ENCODE assay signal across 8 cellular contexts in genomic region chr22:31977141-31977781, GRCh38. TPM values are rescaled to one million over a fixed set of nuclear protein-coding genes. Genes with fewer than 3 reads are reported as not detected.
A peak's percentile ranks its signal among the peaks of the same experiment; 100 is the strongest.
DNase-seq lines count a peak whose midpoint lies in the region; ATAC-seq and TF ChIP-seq lines count a peak whose summit lies in the region.

No MANE protein-coding gene starts in this region.

- peaks cover 0 to 10% (median 3%) of the 10 kb centered on the region in 3 donors for H3K27me3 Mint-ChIP-seq in CD14-positive monocyte (ENCODE audit: low read depth in 3 of 3)
- H3K27me3 Mint-ChIP-seq in activated CD4-positive, alpha-beta T cell treated with anti-CD3 and anti-CD28 coated beads, Interleukin-2, amount 10 ng/mL, durations not matched to agents 24 days and 14 days = peaks cover 16% of the 10 kb centered on the region

- H3K36me3 ChIP-seq in HEK293 (ENCODE audit: control insufficient read depth in 2 of 2, insufficient read depth in 1 of 2, low read length in 2 of 2) (no peaks in the 10 kb centered on the region), lung (ENCODE audit: control insufficient read depth in 2 of 2, insufficient read depth in 2 of 2, low read length in 2 of 2) (no peaks in the 10 kb centered on the region)

- H3K9me3 ChIP-seq in HEK293 (ENCODE audit: control insufficient read depth, insufficient read depth, low read depth, low read length) = no peaks in the 10 kb centered on the region
- H3K9me3 ChIP-seq in lung (ENCODE audit: control insufficient read depth in 2 of 2, insufficient read depth in 1 of 2, low read length in 1 of 2) = peaks cover 0 to 1% of the 10 kb centered on the region in 2 donors

- H3K9me3 Mint-ChIP-seq in CD14-positive monocyte = no peaks in the 10 kb centered on the region
- H3K9me3 Mint-ChIP-seq in activated CD4-positive, alpha-beta T cell treated with anti-CD3 and anti-CD28 coated beads, Interleukin-2, amount 10 ng/mL, durations not matched to agents 24 days and 14 days = no peaks in the 10 kb centered on the region

- 12 to 14% methylated on average over 9 of the region's 9 CpGs for WGBS in lung, 2 donors

- TF ChIP-seq CTCF in CD14-positive monocyte (IDR thresholded peaks at IDR 0.05) (peak; percentile 75), HEK293 (tag by site-specific recombination; IDR thresholded peaks at IDR 0.05) (peak; percentile 93), lung (IDR thresholded peaks at IDR 0.05; ENCODE audit: control extremely low read depth, extremely low read depth) (peak; percentile 56)

- no peak for ATAC-seq in lung (ENCODE audit: insufficient read depth, low FRiP score)
- ATAC-seq in HG03457 (IDR thresholded peaks at IDR 0.05; ENCODE audit: unreplicated experiment) = no peak

- H3K27me3 ChIP-seq in lung (ENCODE audit: control insufficient read depth, insufficient read depth) = no peaks in the 10 kb centered on the region

- H3K4me1 ChIP-seq in HEK293 (ENCODE audit: control insufficient read depth, insufficient read depth, low read length) = no peaks in the 10 kb centered on the region
- no peaks in the 10 kb centered on the region for H3K4me1 ChIP-seq in lung (ENCODE audit: control insufficient read depth in 2 of 2, insufficient read depth in 2 of 2, low read length in 2 of 2)

- intact Hi-C loops in CD14-positive monocyte (cut with micrococcal nuclease) = loop anchor here (2.0 to 10.0 kb wide), 5 partner anchors 104 to 495 kb away; partner anchors contain the start of gene FBXO7 (in 2 of the 2)
- intact Hi-C loops in activated CD4-positive, alpha-beta T cell treated with anti-CD3 and anti-CD28 coated beads, Interleukin-2, amount 10 ng/mL, durations not matched to agents 24 days and 14 days (cut with micrococcal nuclease) = loop anchor here (1.0 to 2.0 kb wide), 4 partner anchors 104 to 497 kb away; partner anchors contain the start of gene FBXO7

- H3K27ac ChIP-seq in HEK293 (ENCODE audit: extremely low read depth, low read depth, low read length) (no peak overlapping the region), lung (ENCODE audit: low read depth in 1 of 2, low read length in 1 of 2) (no peak overlapping the region)

- CTCF ChIA-PET in HEK293 (lab: Yijun Ruan, JAX) = interaction anchor here (0.5 to 11.9 kb wide), 63 partner anchors 12 to 1233 kb away, joined by 3 to 309 read pairs (median 3); no protein-coding TSS in a partner anchor

- H3K4me3 ChIP-seq in HEK293 (ENCODE audit: low read depth, low read length) (no peak overlapping the region), lung (no peak overlapping the region)

- peak overlapping the region in 1 of 7 donors; percentile 56 for H3K27ac Mint-ChIP-seq in CD14-positive monocyte
- H3K27ac Mint-ChIP-seq in activated CD4-positive, alpha-beta T cell treated with anti-CD3 and anti-CD28 coated beads, Interleukin-2, amount 10 ng/mL, durations not matched to agents 24 days and 14 days = no peak overlapping the region

- H3K36me3 Mint-ChIP-seq in CD14-positive monocyte = no peaks in the 10 kb centered on the region
- no peaks in the 10 kb centered on the region for H3K36me3 Mint-ChIP-seq in activated CD4-positive, alpha-beta T cell treated with anti-CD3 and anti-CD28 coated beads, Interleukin-2, amount 10 ng/mL, durations not matched to agents 24 days and 14 days (ENCODE audit: low read depth)

- DNase-seq in CD14-positive monocyte (ENCODE audit: low spot score) (peak; percentile 60), NCI-H510A (lab: John Stamatoyannopoulos, UW) (peak; percentile 8), dedifferentiated amniotic fluid mesenchymal stem cell (ENCODE audit: extremely low spot score) (peak; percentile 51), lung (ENCODE audit: low spot score) (peak; percentile 77)
- DNase-seq in activated CD4-positive, alpha-beta T cell treated with anti-CD3 and anti-CD28 coated beads, Interleukin-2, amount 10 ng/mL, durations not matched to agents 24 days and 14 days = peak; percentile 93
- peak; percentile 23 to 53 for DNase-seq in stimulated activated CD8-positive, alpha-beta memory T cell treated with anti-CD3 and anti-CD28 coated beads, Interleukin-15, amount 100 ng/mL, for 4 hours (ENCODE audit: low read depth in 2 of 2)

- H3K4me3 Mint-ChIP-seq in CD14-positive monocyte = no peak overlapping the region
- no peak overlapping the region for H3K4me3 Mint-ChIP-seq in activated CD4-positive, alpha-beta T cell treated with anti-CD3 and anti-CD28 coated beads, Interleukin-2, amount 10 ng/mL, durations not matched to agents 24 days and 14 days

- POLR2A ChIA-PET in HEK293 (lab: Yijun Ruan, JAX) = interaction anchor here (0.5 to 0.7 kb wide), 2 partner anchors 226 to 308 kb away, joined by 3 to 4 read pairs; no protein-coding TSS in a partner anchor

- no peaks in the 10 kb centered on the region for H3K4me1 Mint-ChIP-seq in CD14-positive monocyte
- peaks cover 5% of the 10 kb centered on the region for H3K4me1 Mint-ChIP-seq in activated CD4-positive, alpha-beta T cell treated with anti-CD3 and anti-CD28 coated beads, Interleukin-2, amount 10 ng/mL, durations not matched to agents 24 days and 14 days

TF ChIP-seq in HEK293, 187 proteins besides CTCF, POLR2A, EP300 and RAD21 (continues in another document):
- peak; percentile 42; the same call in 1 of the 2 replicates for TF ChIP-seq ZNF629 (tag by site-specific recombination; IDR thresholded peaks at IDR 0.05)
- peak; percentile 94 for TF ChIP-seq ZNF654 (tag by site-specific recombination; IDR thresholded peaks at IDR 0.05; ENCODE audit: low read depth)
- no peak for TF ChIP-seq KLF17 (tag by site-specific recombination; IDR thresholded peaks at IDR 0.05)
- TF ChIP-seq, protein P1, sequence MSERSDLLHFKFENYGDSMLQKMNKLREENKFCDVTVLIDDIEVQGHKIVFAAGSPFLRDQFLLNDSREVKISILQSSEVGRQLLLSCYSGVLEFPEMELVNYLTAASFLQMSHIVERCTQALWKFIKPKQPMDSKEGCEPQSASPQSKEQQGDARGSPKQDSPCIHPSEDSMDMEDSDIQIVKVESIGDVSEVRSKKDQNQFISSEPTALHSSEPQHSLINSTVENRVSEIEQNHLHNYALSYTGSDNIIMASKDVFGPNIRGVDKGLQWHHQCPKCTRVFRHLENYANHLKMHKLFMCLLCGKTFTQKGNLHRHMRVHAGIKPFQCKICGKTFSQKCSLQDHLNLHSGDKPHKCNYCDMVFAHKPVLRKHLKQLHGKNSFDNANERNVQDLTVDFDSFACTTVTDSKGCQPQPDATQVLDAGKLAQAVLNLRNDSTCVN (tag by site-specific recombination; optimal IDR thresholded peaks at IDR 0.05) = peak; percentile 4
- 0 out of 2 replicates have a peak, but pooled peaks have one; percentile 48 for TF ChIP-seq ZFP37 (tag by site-specific recombination; IDR thresholded peaks at IDR 0.05)
- no peak for TF ChIP-seq BCL11B (tag by site-specific recombination; IDR thresholded peaks at IDR 0.05; ENCODE audit: low read depth)
- peak; percentile 70 for TF ChIP-seq PRDM10 (tag by site-specific recombination; IDR thresholded peaks at IDR 0.05)

RNA-seq across cellular contexts. Expression of gene YWHAH, which starts 32.9 kb away (rescaled TPM):
- polyA plus RNA-seq in CD14-positive monocyte = 100 to 1,000 TPM; 132 to 136 TPM
- total RNA-seq in activated CD4-positive, alpha-beta T cell treated with anti-CD3 and anti-CD28 coated beads, Interleukin-2, amount 10 ng/mL, durations not matched to agents 24 days and 14 days = 138 and 141 TPM in 2 replicates
- total RNA-seq in lung = 100 to 1,000 TPM in 1 of 2 donors, 10 to 100 TPM in 1; 50.1 to 151 TPM
- polyA plus RNA-seq in lung = 10 to 100 TPM; 89.5 to 90.5 TPM

Comparison
In these comparisons a context has a peak if more than half of its experiments do, and no peak if none do; other contexts are left out.
1. DNase-seq: peak in every context shown above with its lines; median percentile 93 in activated CD4-positive, alpha-beta T cell treated with anti-CD3 and anti-CD28 coated beads, Interleukin-2, amount 10 ng/mL, durations not matched to agents 24 days and 14 days; 77 in lung; 60 in CD14-positive monocyte; 51 in dedifferentiated amniotic fluid mesenchymal stem cell; 38 in stimulated activated CD8-positive, alpha-beta memory T cell treated with anti-CD3 and anti-CD28 coated beads, Interleukin-15, amount 100 ng/mL, for 4 hours; 8 in NCI-H510A.